In the genomic region with DNA sequence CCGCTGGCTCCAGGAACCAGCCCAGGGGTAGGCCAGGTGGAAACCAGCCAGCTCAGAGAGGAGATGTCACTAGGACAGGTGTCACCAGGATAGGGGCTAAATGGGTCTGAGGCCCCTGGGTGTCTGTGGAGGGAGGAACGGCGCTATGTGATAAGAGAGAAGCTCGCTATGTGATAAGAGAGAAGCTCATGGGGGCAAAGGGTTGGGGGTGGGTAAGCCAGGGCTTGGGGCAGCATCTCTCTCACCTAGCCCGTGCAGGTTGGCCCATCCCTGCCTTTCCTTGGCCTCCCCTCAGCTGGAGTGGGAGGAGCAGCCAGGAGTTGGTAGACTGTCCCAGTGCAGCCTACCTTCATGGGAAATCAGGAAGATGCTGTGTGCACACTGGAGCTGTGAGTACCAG, we compare ENCODE assay signal across 3 cellular contexts.
TF ChIP-seq lines count a peak whose summit lies in the region.

No MANE protein-coding gene starts in this region.

TF ChIP-seq in SK-N-SH, 30 proteins besides CTCF, POLR2A, EP300 and RAD21:
- TF ChIP-seq, protein P1, sequence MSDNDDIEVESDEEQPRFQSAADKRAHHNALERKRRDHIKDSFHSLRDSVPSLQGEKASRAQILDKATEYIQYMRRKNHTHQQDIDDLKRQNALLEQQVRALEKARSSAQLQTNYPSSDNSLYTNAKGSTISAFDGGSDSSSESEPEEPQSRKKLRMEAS (IDR thresholded peaks at IDR 0.05; ENCODE audit: low read depth), result no peak
- TF ChIP-seq, protein P2, sequence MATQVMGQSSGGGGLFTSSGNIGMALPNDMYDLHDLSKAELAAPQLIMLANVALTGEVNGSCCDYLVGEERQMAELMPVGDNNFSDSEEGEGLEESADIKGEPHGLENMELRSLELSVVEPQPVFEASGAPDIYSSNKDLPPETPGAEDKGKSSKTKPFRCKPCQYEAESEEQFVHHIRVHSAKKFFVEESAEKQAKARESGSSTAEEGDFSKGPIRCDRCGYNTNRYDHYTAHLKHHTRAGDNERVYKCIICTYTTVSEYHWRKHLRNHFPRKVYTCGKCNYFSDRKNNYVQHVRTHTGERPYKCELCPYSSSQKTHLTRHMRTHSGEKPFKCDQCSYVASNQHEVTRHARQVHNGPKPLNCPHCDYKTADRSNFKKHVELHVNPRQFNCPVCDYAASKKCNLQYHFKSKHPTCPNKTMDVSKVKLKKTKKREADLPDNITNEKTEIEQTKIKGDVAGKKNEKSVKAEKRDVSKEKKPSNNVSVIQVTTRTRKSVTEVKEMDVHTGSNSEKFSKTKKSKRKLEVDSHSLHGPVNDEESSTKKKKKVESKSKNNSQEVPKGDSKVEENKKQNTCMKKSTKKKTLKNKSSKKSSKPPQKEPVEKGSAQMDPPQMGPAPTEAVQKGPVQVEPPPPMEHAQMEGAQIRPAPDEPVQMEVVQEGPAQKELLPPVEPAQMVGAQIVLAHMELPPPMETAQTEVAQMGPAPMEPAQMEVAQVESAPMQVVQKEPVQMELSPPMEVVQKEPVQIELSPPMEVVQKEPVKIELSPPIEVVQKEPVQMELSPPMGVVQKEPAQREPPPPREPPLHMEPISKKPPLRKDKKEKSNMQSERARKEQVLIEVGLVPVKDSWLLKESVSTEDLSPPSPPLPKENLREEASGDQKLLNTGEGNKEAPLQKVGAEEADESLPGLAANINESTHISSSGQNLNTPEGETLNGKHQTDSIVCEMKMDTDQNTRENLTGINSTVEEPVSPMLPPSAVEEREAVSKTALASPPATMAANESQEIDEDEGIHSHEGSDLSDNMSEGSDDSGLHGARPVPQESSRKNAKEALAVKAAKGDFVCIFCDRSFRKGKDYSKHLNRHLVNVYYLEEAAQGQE (IDR thresholded peaks at IDR 0.05; ENCODE audit: low read depth, low read length), result no peak

TF ChIP-seq in SK-N-SH treated with all-trans-retinoic acid at 6 μM for 48 hours, 23 proteins besides CTCF, POLR2A, EP300 and RAD21:
- TF ChIP-seq OSR1 (CRISPR knock-in tag; IDR thresholded peaks at IDR 0.05) (no peak), ZFP30 (CRISPR knock-in tag; IDR thresholded peaks at IDR 0.05) (no peak), ZNF8 (CRISPR knock-in tag; IDR thresholded peaks at IDR 0.05) (no peak), ARNTL (CRISPR knock-in tag; IDR thresholded peaks at IDR 0.05; ENCODE audit: borderline replicate concordance, low read depth) (no peak), PPARA (CRISPR knock-in tag; IDR thresholded peaks at IDR 0.05; ENCODE audit: borderline replicate concordance) (no peak)
- TF ChIP-seq, protein P3, sequence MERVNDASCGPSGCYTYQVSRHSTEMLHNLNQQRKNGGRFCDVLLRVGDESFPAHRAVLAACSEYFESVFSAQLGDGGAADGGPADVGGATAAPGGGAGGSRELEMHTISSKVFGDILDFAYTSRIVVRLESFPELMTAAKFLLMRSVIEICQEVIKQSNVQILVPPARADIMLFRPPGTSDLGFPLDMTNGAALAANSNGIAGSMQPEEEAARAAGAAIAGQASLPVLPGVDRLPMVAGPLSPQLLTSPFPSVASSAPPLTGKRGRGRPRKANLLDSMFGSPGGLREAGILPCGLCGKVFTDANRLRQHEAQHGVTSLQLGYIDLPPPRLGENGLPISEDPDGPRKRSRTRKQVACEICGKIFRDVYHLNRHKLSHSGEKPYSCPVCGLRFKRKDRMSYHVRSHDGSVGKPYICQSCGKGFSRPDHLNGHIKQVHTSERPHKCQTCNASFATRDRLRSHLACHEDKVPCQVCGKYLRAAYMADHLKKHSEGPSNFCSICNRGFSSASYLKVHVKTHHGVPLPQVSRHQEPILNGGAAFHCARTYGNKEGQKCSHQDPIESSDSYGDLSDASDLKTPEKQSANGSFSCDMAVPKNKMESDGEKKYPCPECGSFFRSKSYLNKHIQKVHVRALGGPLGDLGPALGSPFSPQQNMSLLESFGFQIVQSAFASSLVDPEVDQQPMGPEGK (CRISPR knock-in tag; IDR thresholded peaks at IDR 0.05; ENCODE audit: borderline replicate concordance), result no peak
- TF ChIP-seq, protein P4, sequence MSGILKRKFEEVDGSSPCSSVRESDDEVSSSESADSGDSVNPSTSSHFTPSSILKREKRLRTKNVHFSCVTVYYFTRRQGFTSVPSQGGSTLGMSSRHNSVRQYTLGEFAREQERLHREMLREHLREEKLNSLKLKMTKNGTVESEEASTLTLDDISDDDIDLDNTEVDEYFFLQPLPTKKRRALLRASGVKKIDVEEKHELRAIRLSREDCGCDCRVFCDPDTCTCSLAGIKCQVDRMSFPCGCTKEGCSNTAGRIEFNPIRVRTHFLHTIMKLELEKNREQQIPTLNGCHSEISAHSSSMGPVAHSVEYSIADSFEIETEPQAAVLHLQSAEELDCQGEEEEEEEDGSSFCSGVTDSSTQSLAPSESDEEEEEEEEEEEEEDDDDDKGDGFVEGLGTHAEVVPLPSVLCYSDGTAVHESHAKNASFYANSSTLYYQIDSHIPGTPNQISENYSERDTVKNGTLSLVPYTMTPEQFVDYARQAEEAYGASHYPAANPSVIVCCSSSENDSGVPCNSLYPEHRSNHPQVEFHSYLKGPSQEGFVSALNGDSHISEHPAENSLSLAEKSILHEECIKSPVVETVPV (CRISPR knock-in tag; IDR thresholded peaks at IDR 0.05), result no peak
TF ChIP-seq in SK-N-SH treated with all-trans-retinoic acid at 6 μM for 48 hours: peak in this region for 0.

TF ChIP-seq in H1, 55 proteins besides CTCF, POLR2A, EP300 and RAD21:
- TF ChIP-seq BACH1 (IDR thresholded peaks at IDR 0.05; ENCODE audit: low read length), result no peak
